In genomic region chr7:94272821-94273583, GRCh38 we compare ENCODE assay signal across 19 cellular contexts.
DNase-seq lines count a peak whose midpoint lies in the region; ATAC-seq, FAIRE-seq and TF ChIP-seq lines count a peak whose summit lies in the region.
"Had no signal": no experiment of that assay in that cellular context is flagged by ENCODE, and none has a peak within 500 bp of the region (broad histone marks: within the 10 kb centered on the region; RNA-seq: fewer than 3 reads in every experiment).

No MANE protein-coding gene starts in this region.

- H3F3A ChIP-seq in GM23248 (ENCODE audit: insufficient read depth): 0 out of 2 replicates have a peak, but pooled peaks cover 7% of the 10 kb centered on the region

- in situ Hi-C loops in GM23248 (cut with MboI): loop anchor here (10.0 kb wide), 1 partner anchor 368 kb away; the partner anchor contains the start of gene GNGT1

- no peak for TF ChIP-seq POLR2A in A549 (IDR thresholded peaks at IDR 0.05; ENCODE audit: low read length)

- H3K4me1 ChIP-seq in A549 (0 out of 3 replicates have a peak, but pooled peaks cover 5% of the 10 kb centered on the region), GM23248 (ENCODE audit: insufficient read depth) (peaks cover 8% of the 10 kb centered on the region), astrocyte (ENCODE audit: insufficient read depth, low read length) (no peaks in the 10 kb centered on the region)

- TF ChIP-seq CTCF in A549 (IDR thresholded peaks at IDR 0.05) (no peak), astrocyte (IDR thresholded peaks at IDR 0.05; ENCODE audit: insufficient read depth, low read depth, low read length) (no peak), fibroblast of the aortic adventitia (IDR thresholded peaks at IDR 0.05; ENCODE audit: insufficient read depth, low read length) (no peak)

- H3K9ac ChIP-seq in GM23248 (no peak overlapping the region), astrocyte (ENCODE audit: low read length) (no peak overlapping the region)

- no peak overlapping the region for H3K4me3 ChIP-seq in A549
- H3K4me3 ChIP-seq in GM23248: no peak overlapping the region
- H3K4me3 ChIP-seq in astrocyte (ENCODE audit: insufficient read depth, low read depth, low read length): no peak overlapping the region
- H3K4me3 ChIP-seq in fibroblast of the aortic adventitia (ENCODE audit: low read depth, low read length): no peak overlapping the region

- peaks cover 2% of the 10 kb centered on the region for H3K36me3 Mint-ChIP-seq in astrocyte (ENCODE audit: low read depth, unreplicated experiment)
- H3K36me3 Mint-ChIP-seq: CD4-positive, alpha-beta memory T cell had no signal

- H3K9me2 ChIP-seq in GM23248 (ENCODE audit: insufficient read depth): no peaks in the 10 kb centered on the region

- POLR2A ChIA-PET in A549 (lab: Yijun Ruan, JAX): no interaction called here

- ATAC-seq in A549 (no peak), HG02763 (IDR thresholded peaks at IDR 0.05; ENCODE audit: unreplicated experiment) (no peak), GM21381 (IDR thresholded peaks at IDR 0.05; ENCODE audit: unreplicated experiment) (no peak), HG03025 (IDR thresholded peaks at IDR 0.05; ENCODE audit: low FRiP score, unreplicated experiment) (no peak)
- ATAC-seq: HCT116 had no signal

- H3K27me3 ChIP-seq in GM23248 (replicated peaks; ENCODE audit: insufficient read depth) (no peaks in the 10 kb centered on the region), astrocyte (ENCODE audit: insufficient read depth, low read length) (no peaks in the 10 kb centered on the region)
- H3K27me3 ChIP-seq: BE2C had no signal

- no peak for TF ChIP-seq RAD21 in A549 (conservative IDR thresholded peaks at IDR 0.05 in 1 of 2, IDR thresholded peaks at IDR 0.05 in 1 of 2)

- WGBS in A549 (ENCODE audit: missing lambda C conversion rate): 87% methylated on average over 1 of the region's 1 CpG
- 95 to 100% methylated on average over 1 of the region's 1 CpG for WGBS in GM23248 (ENCODE audit: low coverage in 1 of 2, low lambda C conversion rate in 2 of 2, missing lambda C conversion rate in 2 of 2), 2 experiments

- CTCF ChIA-PET in A549 (lab: Yijun Ruan, JAX): interaction anchor here (0.7 kb wide), 1 partner anchor 473 kb away, joined by 3 read pairs; no protein-coding TSS in a partner anchor

- peaks cover 2% of the 10 kb centered on the region for H3K4me1 Mint-ChIP-seq in astrocyte (ENCODE audit: low read depth, unreplicated experiment)
- H3K4me1 Mint-ChIP-seq: CD4-positive, alpha-beta memory T cell had no signal

- no peaks in the 10 kb centered on the region for H3K9me3 ChIP-seq in A549
- H3K9me3 ChIP-seq in GM23248 (ENCODE audit: low read depth): no peaks in the 10 kb centered on the region
- H3K9me3 ChIP-seq in astrocyte (ENCODE audit: insufficient read depth, low read depth, low read length): no peaks in the 10 kb centered on the region
- H3K9me3 ChIP-seq: BE2C had no signal

- H3K4me2 ChIP-seq in A549 (no peak overlapping the region), GM23248 (ENCODE audit: unreplicated experiment) (peak overlapping the region; percentile 3), astrocyte (ENCODE audit: low read length) (no peak overlapping the region)

- no peaks in the 10 kb centered on the region for H3K36me3 ChIP-seq in GM23248 (ENCODE audit: low read depth)
- H3K36me3 ChIP-seq in astrocyte (ENCODE audit: insufficient read depth, low read length): no peaks in the 10 kb centered on the region
- H3K36me3 ChIP-seq: BE2C had no signal

- TF ChIP-seq EP300 in A549 (IDR thresholded peaks at IDR 0.05): no peak

- DNase-seq in A549 (ENCODE audit: low read depth in 1 of 2, low spot score in 1 of 2) (no peak), GM23248 (peak; percentile 29), astrocyte (ENCODE audit: low read depth) (peak; percentile 12), fibroblast of the aortic adventitia (ENCODE audit: low read depth) (peak; percentile 25)
- DNase-seq: 8988T; ACHN; BE2C; CD4-positive, alpha-beta memory T cell; COR-L47; DMS153; DMS79 treated with DMSO at 0.1 percent for 48 hours; GF-D8 had no signal

- H3K27me3 Mint-ChIP-seq in astrocyte (ENCODE audit: low read depth, unreplicated experiment): no peaks in the 10 kb centered on the region

- no peak overlapping the region for H3K4me3 Mint-ChIP-seq in astrocyte (ENCODE audit: unreplicated experiment)
- H3K4me3 Mint-ChIP-seq: CD4-positive, alpha-beta memory T cell had no signal

- H3K27ac ChIP-seq in A549 (no peak overlapping the region), GM23248 (no peak overlapping the region), astrocyte (ENCODE audit: low read depth, low read length) (no peak overlapping the region)
- H3K27ac ChIP-seq: C4-2B had no signal

- H2AFZ ChIP-seq in GM23248 (no peak overlapping the region), astrocyte (ENCODE audit: low read depth, low read length) (no peak overlapping the region)

- H3K79me2 ChIP-seq in GM23248 (ENCODE audit: insufficient read depth) (no peaks in the 10 kb centered on the region), astrocyte (ENCODE audit: insufficient read depth, low read length) (no peaks in the 10 kb centered on the region)

- no peaks in the 10 kb centered on the region for H4K20me1 ChIP-seq in GM23248 (ENCODE audit: insufficient read depth)
- no peaks in the 10 kb centered on the region for H4K20me1 ChIP-seq in astrocyte (ENCODE audit: insufficient read depth, low read length)

- FAIRE-seq in A549 (lab: Jason Lieb, UNC) (no peak), astrocyte (lab: Jason Lieb, UNC) (peak; percentile 39)
- FAIRE-seq: D721Med, H54 had no signal

- H3K9me3 Mint-ChIP-seq in astrocyte (ENCODE audit: unreplicated experiment): no peaks in the 10 kb centered on the region

- no peak overlapping the region for H3K27ac Mint-ChIP-seq in astrocyte (ENCODE audit: unreplicated experiment)
- H3K27ac Mint-ChIP-seq: CD4-positive, alpha-beta memory T cell had no signal

TF ChIP-seq in A549, 52 proteins besides CTCF, POLR2A, EP300 and RAD21:
- TF ChIP-seq MAFK (IDR thresholded peaks at IDR 0.05; ENCODE audit: partially characterized antibody) (peak; percentile 95), HOXB5 (CRISPR knock-in tag; IDR thresholded peaks at IDR 0.05) (no peak)

Comparison
In these comparisons a context has a peak if more than half of its experiments do, and no peak if none do; other contexts are left out.
1. DNase-seq: peak in GM23248 (single experiment), astrocyte (single experiment) and fibroblast of the aortic adventitia (single experiment); none in A549 (0 of 2).